Comparison of ENCODE assay signal across 1 cellular context in genomic region chrX:110409925-110410324, GRCh38.
TF ChIP-seq lines count a peak whose summit lies in the region.

No MANE protein-coding gene starts in this region.

TF ChIP-seq in SK-N-SH treated with all-trans-retinoic acid at 6 μM for 48 hours, 23 proteins besides CTCF, POLR2A, EP300 and RAD21 (continued from another document):
- TF ChIP-seq, protein P1, sequence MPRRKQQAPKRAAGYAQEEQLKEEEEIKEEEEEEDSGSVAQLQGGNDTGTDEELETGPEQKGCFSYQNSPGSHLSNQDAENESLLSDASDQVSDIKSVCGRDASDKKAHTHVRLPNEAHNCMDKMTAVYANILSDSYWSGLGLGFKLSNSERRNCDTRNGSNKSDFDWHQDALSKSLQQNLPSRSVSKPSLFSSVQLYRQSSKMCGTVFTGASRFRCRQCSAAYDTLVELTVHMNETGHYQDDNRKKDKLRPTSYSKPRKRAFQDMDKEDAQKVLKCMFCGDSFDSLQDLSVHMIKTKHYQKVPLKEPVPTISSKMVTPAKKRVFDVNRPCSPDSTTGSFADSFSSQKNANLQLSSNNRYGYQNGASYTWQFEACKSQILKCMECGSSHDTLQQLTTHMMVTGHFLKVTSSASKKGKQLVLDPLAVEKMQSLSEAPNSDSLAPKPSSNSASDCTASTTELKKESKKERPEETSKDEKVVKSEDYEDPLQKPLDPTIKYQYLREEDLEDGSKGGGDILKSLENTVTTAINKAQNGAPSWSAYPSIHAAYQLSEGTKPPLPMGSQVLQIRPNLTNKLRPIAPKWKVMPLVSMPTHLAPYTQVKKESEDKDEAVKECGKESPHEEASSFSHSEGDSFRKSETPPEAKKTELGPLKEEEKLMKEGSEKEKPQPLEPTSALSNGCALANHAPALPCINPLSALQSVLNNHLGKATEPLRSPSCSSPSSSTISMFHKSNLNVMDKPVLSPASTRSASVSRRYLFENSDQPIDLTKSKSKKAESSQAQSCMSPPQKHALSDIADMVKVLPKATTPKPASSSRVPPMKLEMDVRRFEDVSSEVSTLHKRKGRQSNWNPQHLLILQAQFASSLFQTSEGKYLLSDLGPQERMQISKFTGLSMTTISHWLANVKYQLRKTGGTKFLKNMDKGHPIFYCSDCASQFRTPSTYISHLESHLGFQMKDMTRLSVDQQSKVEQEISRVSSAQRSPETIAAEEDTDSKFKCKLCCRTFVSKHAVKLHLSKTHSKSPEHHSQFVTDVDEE (CRISPR knock-in tag; IDR thresholded peaks at IDR 0.05): no peak
- no peak for TF ChIP-seq ESRRG (CRISPR knock-in tag; IDR thresholded peaks at IDR 0.05)
